Comparison of ENCODE assay signal across 10 cellular contexts in the genomic region with DNA sequence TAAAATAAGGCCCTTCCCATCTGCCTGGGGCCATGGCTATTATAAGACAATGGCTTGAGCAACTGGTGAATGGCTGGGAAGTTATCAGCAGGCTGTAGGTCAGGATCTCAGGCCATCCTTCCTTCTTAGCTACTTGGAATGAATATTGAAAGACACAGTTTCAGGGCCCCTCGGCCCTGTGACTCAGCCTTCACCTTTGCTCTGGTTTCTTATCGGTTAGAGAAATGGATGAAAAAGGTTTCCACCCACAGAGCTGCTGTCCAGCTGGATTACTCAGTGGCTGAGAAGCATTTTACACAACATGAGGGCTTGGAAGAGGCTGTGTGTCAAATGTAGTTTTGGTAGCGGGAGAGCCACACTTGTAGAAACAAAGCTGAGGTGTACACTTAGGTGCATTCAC. TPM values are rescaled to one million over a fixed set of nuclear protein-coding genes. Genes with fewer than 3 reads are reported as not detected.
A peak's percentile ranks its signal among the peaks of the same experiment; 100 is the strongest.
DNase-seq lines count a peak whose midpoint lies in the region; ATAC-seq lines count a peak whose summit lies in the region.
"Had no signal": no experiment of that assay in that cellular context is flagged by ENCODE, and none has a peak within 500 bp of the region (broad histone marks: within the 10 kb centered on the region; RNA-seq: fewer than 3 reads in every experiment).

No MANE protein-coding gene starts in this region.

- peaks cover 19% of the 10 kb centered on the region for H3K36me3 Mint-ChIP-seq in activated naive CD8-positive, alpha-beta T cell

- peak overlapping the region; percentile 64 for H3K27ac Mint-ChIP-seq in activated naive CD8-positive, alpha-beta T cell

- H3K4me3 Mint-ChIP-seq in activated naive CD8-positive, alpha-beta T cell = peak overlapping the region; percentile 51
- H3K4me3 Mint-ChIP-seq: effector memory CD8-positive, alpha-beta T cell had no signal

- H3K9me3 Mint-ChIP-seq in activated naive CD8-positive, alpha-beta T cell (ENCODE audit: low read depth) = no peaks in the 10 kb centered on the region
- H3K9me3 Mint-ChIP-seq: effector memory CD8-positive, alpha-beta T cell had no signal

- no peaks in the 10 kb centered on the region for H3K27me3 Mint-ChIP-seq in activated naive CD8-positive, alpha-beta T cell
- H3K27me3 Mint-ChIP-seq: effector memory CD8-positive, alpha-beta T cell had no signal

- no peak for ATAC-seq in GM19455 (IDR thresholded peaks at IDR 0.05; ENCODE audit: unreplicated experiment)
- ATAC-seq: effector memory CD8-positive, alpha-beta T cell had no signal

- peak; percentile 14 for DNase-seq in stimulated activated CD4-positive, alpha-beta T cell treated with anti-CD3 and anti-CD28 coated beads, Interleukin-4, amount 100 ng/mL, for 24 hours
- DNase-seq in stimulated activated CD4-positive, alpha-beta T cell treated with anti-CD3 and anti-CD28 coated beads, Interleukin-4, amount 100 ng/mL, for 4 hours = no peak
- DNase-seq in kidney glomerular epithelial cell (lab: John Stamatoyannopoulos, UW) (peak; percentile 21), occipital lobe (lab: John Stamatoyannopoulos, UW) (no peak), NCI-H82 (lab: John Stamatoyannopoulos, UW) (no peak)
- no peak for DNase-seq in central memory CD4-positive, alpha-beta T cell
- DNase-seq: effector memory CD8-positive, alpha-beta T cell; NCI-H446 treated with DMSO at 0.1 percent for 48 hours had no signal

- peaks cover 87% of the 10 kb centered on the region for H3K4me1 Mint-ChIP-seq in activated naive CD8-positive, alpha-beta T cell (ENCODE audit: low read depth)

RNA-seq across cellular contexts. Expression of gene ACSL5, which starts 9.4 kb away (rescaled TPM):
- 3.0 TPM for total RNA-seq in occipital lobe

Comparison
In these comparisons a context has a peak if more than half of its experiments do, and no peak if none do; other contexts are left out.
1. DNase-seq: peak in stimulated activated CD4-positive, alpha-beta T cell treated with anti-CD3 and anti-CD28 coated beads, Interleukin-4, amount 100 ng/mL, for 24 hours (single experiment) and kidney glomerular epithelial cell (single experiment); none in stimulated activated CD4-positive, alpha-beta T cell treated with anti-CD3 and anti-CD28 coated beads, Interleukin-4, amount 100 ng/mL, for 4 hours (0 of 2), central memory CD4-positive, alpha-beta T cell (single experiment), occipital lobe (single experiment) and NCI-H82 (single experiment).